In the genomic region with DNA sequence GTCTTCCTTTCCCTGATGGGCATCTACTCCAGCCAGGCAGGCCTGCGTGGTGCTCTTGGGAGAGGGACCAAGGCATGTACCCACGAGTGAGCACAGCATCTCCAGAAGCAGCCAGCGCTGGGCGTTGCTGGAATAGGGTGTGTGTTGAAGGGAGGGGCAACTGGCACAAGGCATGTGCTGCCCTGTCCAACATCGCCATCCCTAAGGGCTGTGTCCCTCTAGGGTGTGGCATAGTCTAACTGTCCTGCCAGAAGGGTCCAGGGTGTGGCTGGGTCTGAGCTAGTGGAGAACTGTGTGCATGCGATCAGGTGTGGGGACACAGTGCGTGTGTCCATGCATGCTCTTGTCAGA, we compare ENCODE assay signal across 14 cellular contexts. TPM values are rescaled to one million over a fixed set of nuclear protein-coding genes. Genes with fewer than 3 reads are reported as not detected.
DNase-seq lines count a peak whose midpoint lies in the region; ATAC-seq, FAIRE-seq and TF ChIP-seq lines count a peak whose summit lies in the region.
"Had no signal": no experiment of that assay in that cellular context is flagged by ENCODE, and none has a peak within 500 bp of the region (broad histone marks: within the 10 kb centered on the region; RNA-seq: fewer than 3 reads in every experiment).

No MANE protein-coding gene starts in this region.

- no peak overlapping the region for H2BK20ac ChIP-seq in IMR-90 (ENCODE audit: low read depth, low read length)

- no peak overlapping the region for H4K91ac ChIP-seq in IMR-90 (ENCODE audit: insufficient read depth, low read depth, low read length)

- POLR2A ChIA-PET in A549 (lab: Yijun Ruan, JAX): no interaction called here
- POLR2A ChIA-PET in IMR-90 (lab: Charles Lee; ENCODE audit: unreplicated experiment): no interaction called here

- in situ Hi-C loops in IMR-90 (cut with MboI; ENCODE audit: low sequenced_read_pairs): no loop called here
- in situ Hi-C loops in GM13976 (cut with MboI; ENCODE audit: low sequenced_read_pairs, unreplicated experiment): no loop called here
- in situ Hi-C loops in mammary epithelial cell (cut with MboI; ENCODE audit: low sequenced_read_pairs in 2 of 2): no loop called here
- in situ Hi-C loops in GM13977 (cut with MboI; ENCODE audit: low pct_unique_long_range_greater_than_20kb, low sequenced_read_pairs, unreplicated experiment): no loop called here

- no peak overlapping the region for H2BK5ac ChIP-seq in IMR-90 (ENCODE audit: low read depth, low read length, poor library complexity, severe bottlenecking)

- H3K36me3 Mint-ChIP-seq in endodermal cell (ENCODE audit: low read depth): peaks cover 31% of the 10 kb centered on the region
- peaks cover 30% of the 10 kb centered on the region for H3K36me3 Mint-ChIP-seq in nephron progenitor cell (ENCODE audit: low read depth)

- H3K14ac ChIP-seq in IMR-90 (replicated peaks; ENCODE audit: low read depth, low read length): no peak overlapping the region

- H3K36me3 ChIP-seq in IMR-90 (ENCODE audit: control insufficient read depth, insufficient read depth, low read length) (peaks cover 5% of the 10 kb centered on the region), endodermal cell (ENCODE audit: control insufficient read depth, insufficient read depth, low read length) (peaks cover 36% of the 10 kb centered on the region), mammary epithelial cell (ENCODE audit: insufficient read depth, low read length) (no peaks in the 10 kb centered on the region)

- no peaks in the 10 kb centered on the region for H3K9me3 Mint-ChIP-seq in endodermal cell
- no peaks in the 10 kb centered on the region for H3K9me3 Mint-ChIP-seq in nephron progenitor cell

- H3K27me3 Mint-ChIP-seq in endodermal cell (ENCODE audit: insufficient read depth) (peaks cover 4% of the 10 kb centered on the region), nephron progenitor cell (ENCODE audit: low read depth, poor library complexity) (peaks cover 13% of the 10 kb centered on the region)

- no peaks in the 10 kb centered on the region for H3K27me3 ChIP-seq in IMR-90 (ENCODE audit: control insufficient read depth, insufficient read depth, low read length)
- H3K27me3 ChIP-seq in endodermal cell (ENCODE audit: control insufficient read depth, insufficient read depth, low read length, poor library complexity, severe bottlenecking): no peaks in the 10 kb centered on the region
- no peaks in the 10 kb centered on the region for H3K27me3 ChIP-seq in mammary epithelial cell (ENCODE audit: insufficient read depth, low read length)

- peak overlapping the region; percentile 47 for H3K4me2 ChIP-seq in A549
- no peak overlapping the region for H3K4me2 ChIP-seq in IMR-90 (ENCODE audit: low read depth, low read length)
- no peak overlapping the region for H3K4me2 ChIP-seq in mammary epithelial cell (ENCODE audit: insufficient read depth, low read depth, low read length)

- WGBS in A549 (ENCODE audit: missing lambda C conversion rate): 35% methylated on average over 5 of the region's 7 CpGs
- WGBS in IMR-90 (ENCODE audit: extremely low coverage in 2 of 2, insufficient read length in 1 of 2), 2 experiments: 75% methylated on average over 3 of the region's 7 CpGs; no CpG with 5 or more reads in 1 of the 2 experiments
- WGBS in endodermal cell (ENCODE audit: insufficient coverage in 1 of 2, insufficient read length in 1 of 2), 2 experiments: 89 to 97% methylated on average over 5 to 7 of the region's 7 CpGs
- 0% methylated on average over 1 of the region's 7 CpGs for whole genome bisulfite sequencing in mammary epithelial cell (ENCODE audit: low coverage, missing lambda C conversion rate)

- H3K4me1 Mint-ChIP-seq in endodermal cell (peaks cover 8% of the 10 kb centered on the region), nephron progenitor cell (peaks cover 36% of the 10 kb centered on the region)

- no peak for TF ChIP-seq RAD21 in A549 (conservative IDR thresholded peaks at IDR 0.05 in 1 of 2, IDR thresholded peaks at IDR 0.05 in 1 of 2)
- no peak for TF ChIP-seq RAD21 in IMR-90 (IDR thresholded peaks at IDR 0.05; ENCODE audit: low read length)

- H3K4me1 ChIP-seq in A549 (peaks cover 18% of the 10 kb centered on the region), IMR-90 (ENCODE audit: control insufficient read depth, insufficient read depth, low read length) (peaks cover 15% of the 10 kb centered on the region), endodermal cell (ENCODE audit: control insufficient read depth, insufficient read depth, low read length) (no peaks in the 10 kb centered on the region), mammary epithelial cell (ENCODE audit: insufficient read depth, low read length) (peaks cover 14% of the 10 kb centered on the region)

- H3K4me3 Mint-ChIP-seq in endodermal cell (no peak overlapping the region), nephron progenitor cell (peak overlapping the region; percentile 74)

- intact Hi-C loops in IMR-90 (cut with micrococcal nuclease): loop anchor here (5.0 kb wide), 1 partner anchor 54 kb away; no protein-coding TSS in a partner anchor
- intact Hi-C loops in mammary epithelial cell (cut with micrococcal nuclease): loop anchor here (10.0 kb wide), 1 partner anchor 247 kb away; the partner anchor contains the start of gene WIZ

- H2AFZ ChIP-seq in IMR-90 (replicated peaks; ENCODE audit: low read length, poor library complexity) (no peak overlapping the region), mammary epithelial cell (ENCODE audit: low read depth, low read length) (no peak overlapping the region)

- H4K20me1 ChIP-seq in IMR-90 (ENCODE audit: insufficient read depth, low read length) (peaks cover 15% of the 10 kb centered on the region), mammary epithelial cell (ENCODE audit: insufficient read depth, low read length) (no peaks in the 10 kb centered on the region)

- no peak overlapping the region for H3K27ac ChIP-seq in A549
- no peak overlapping the region for H3K27ac ChIP-seq in IMR-90 (ENCODE audit: insufficient read depth, low read length)
- H3K27ac ChIP-seq in endodermal cell (ENCODE audit: low read depth, low read length): peak overlapping the region; percentile 44
- H3K27ac ChIP-seq in mammary epithelial cell (ENCODE audit: insufficient read depth, low read depth, low read length): no peak overlapping the region
- H3K27ac ChIP-seq: VCaP had no signal

- TF ChIP-seq POLR2A in A549 (IDR thresholded peaks at IDR 0.05; ENCODE audit: low read length) (no peak), IMR-90 (IDR thresholded peaks at IDR 0.05; ENCODE audit: low read depth, low read length) (no peak)

- H3K27ac Mint-ChIP-seq in endodermal cell (no peak overlapping the region), nephron progenitor cell (peak overlapping the region; percentile 90)

- ATAC-seq in A549 (peak; percentile 62 to 67; a peak in 5 of 6 replicates), IMR-90 (ENCODE audit: low read depth) (no peak)

- no peak overlapping the region for H4K8ac ChIP-seq in IMR-90 (ENCODE audit: low read depth in 2 of 2, low read length in 2 of 2)

- no peak overlapping the region for H4K5ac ChIP-seq in IMR-90 (ENCODE audit: low read depth, low read length)

- H2AK9ac ChIP-seq in IMR-90 (replicated peaks; ENCODE audit: low read depth, low read length, poor library complexity): peak overlapping the region; percentile 9

- H3K9me3 ChIP-seq in A549 (no peaks in the 10 kb centered on the region), IMR-90 (ENCODE audit: control insufficient read depth, insufficient read depth, low read length) (no peaks in the 10 kb centered on the region), endodermal cell (ENCODE audit: control insufficient read depth, low read length) (no peaks in the 10 kb centered on the region), mammary epithelial cell (replicated peaks; ENCODE audit: insufficient read depth, low read length) (no peaks in the 10 kb centered on the region)

- CTCF ChIA-PET in A549 (lab: Yijun Ruan, JAX) (interaction anchor here (1.0 to 1.6 kb wide), 3 partner anchors 21 to 62 kb away, joined by 3 to 7 read pairs (median 4); no protein-coding TSS in a partner anchor), IMR-90 (lab: Yijun Ruan, JAX) (no interaction called here), mammary epithelial cell (lab: Charles Lee; ENCODE audit: low non-redundant PET) (no interaction called here)

- H2AK5ac ChIP-seq in IMR-90 (ENCODE audit: low read depth, low read length): no peak overlapping the region; the same call in 1 of the 2 replicates

- no peak overlapping the region for H3K4ac ChIP-seq in IMR-90 (ENCODE audit: low read depth, low read length)

- H3K79me2 ChIP-seq in mammary epithelial cell (ENCODE audit: insufficient read depth, low read length): no peaks in the 10 kb centered on the region

- no peak for TF ChIP-seq EP300 in A549 (IDR thresholded peaks at IDR 0.05)

- H3K79me1 ChIP-seq in IMR-90 (ENCODE audit: low read depth in 1 of 2, low read length in 2 of 2): peaks cover 15 to 48% of the 10 kb centered on the region in 2 experiments

- peaks cover 11% of the 10 kb centered on the region for H3K9me1 ChIP-seq in IMR-90 (ENCODE audit: insufficient read depth, low read length)

- H3K4me3 ChIP-seq in A549: no peak overlapping the region
- no peak overlapping the region for H3K4me3 ChIP-seq in IMR-90 (ENCODE audit: insufficient read depth, low read depth, low read length)
- no peak overlapping the region for H3K4me3 ChIP-seq in endodermal cell (ENCODE audit: low read length)
- no peak overlapping the region for H3K4me3 ChIP-seq in mammary epithelial cell (replicated peaks in 1 of 3; ENCODE audit: insufficient read depth in 1 of 3, low read depth in 2 of 3, low read length in 3 of 3)

- H3K23ac ChIP-seq in IMR-90 (ENCODE audit: low read depth, low read length): no peak overlapping the region

- TF ChIP-seq CTCF in A549 (IDR thresholded peaks at IDR 0.05): no peak
- TF ChIP-seq CTCF in IMR-90 (conservative IDR thresholded peaks at IDR 0.05; ENCODE audit: low read depth, low read length): no peak
- TF ChIP-seq CTCF in endodermal cell (conservative IDR thresholded peaks at IDR 0.05): no peak
- TF ChIP-seq CTCF in nephron progenitor cell (IDR thresholded peaks at IDR 0.05): no peak
- TF ChIP-seq CTCF in GM13976 (IDR thresholded peaks at IDR 0.05; ENCODE audit: borderline replicate concordance, control extremely low read depth, extremely low read depth, insufficient read depth, missing control alignments): no peak
- TF ChIP-seq CTCF in mammary epithelial cell (conservative IDR thresholded peaks at IDR 0.05 in 1 of 2, IDR thresholded peaks at IDR 0.05 in 1 of 2; ENCODE audit: extremely low read depth in 1 of 2, insufficient read depth in 1 of 2, low read depth in 1 of 2, low read length in 2 of 2): no peak
- no peak for TF ChIP-seq CTCF in GM13977 (IDR thresholded peaks at IDR 0.05; ENCODE audit: extremely low read depth, insufficient read depth, missing control alignments)

- DNase-seq in A549 (ENCODE audit: low read depth in 1 of 2, low spot score in 1 of 2) (peak in 1 of 2 experiments; percentile 42), IMR-90 (no peak), endodermal cell (no peak), nephron progenitor cell (no peak), GM13976 (ENCODE audit: low spot score) (no peak), NCI-H2196 treated with DMSO at 0.1 percent for 48 hours (lab: John Stamatoyannopoulos, UW; ENCODE audit: unreplicated experiment) (no peak), mammary epithelial cell (no peak), GM13977 (ENCODE audit: low spot score) (no peak)
- DNase-seq: amniotic stem cell, NCI-H524, nucleus accumbens had no signal

- no TSS peak for BruUV-seq in IMR-90 (replicated peaks; lab: Mats Ljungman, UMichigan)
- no TSS peak for BruUV-seq in mammary epithelial cell (replicated peaks; lab: Mats Ljungman, UMichigan)

- dilution Hi-C loops in IMR-90 (cut with HindIII; ENCODE audit: low sequenced_read_pairs, unreplicated experiment) (no loop called here), mammary epithelial cell (cut with HindIII; ENCODE audit: low sequenced_read_pairs) (no loop called here)

- H2BK15ac ChIP-seq in IMR-90 (ENCODE audit: low read depth, low read length): no peak overlapping the region

- H3K9ac ChIP-seq in IMR-90 (ENCODE audit: low read depth, low read length) (no peak overlapping the region), endodermal cell (ENCODE audit: extremely low read depth, low read length, poor library complexity, severe bottlenecking) (no peak overlapping the region), mammary epithelial cell (ENCODE audit: insufficient read depth, low read length) (no peak overlapping the region)

- H3K56ac ChIP-seq in IMR-90 (ENCODE audit: extremely low read depth, insufficient read depth, low read length): no peak overlapping the region

- no peak for FAIRE-seq in A549 (lab: Jason Lieb, UNC)
- FAIRE-seq: frontal cortex had no signal

- no peak overlapping the region for H2BK120ac ChIP-seq in IMR-90 (ENCODE audit: low read depth, low read length)

- H3K18ac ChIP-seq in IMR-90 (ENCODE audit: low read depth, low read length): no peak overlapping the region

RNA-seq across cellular contexts. Expression of gene NOTCH3, which starts 2.8 kb away (rescaled TPM):
- polyA plus RNA-seq in A549 (2011; rRNA removed) (14.7 and 21.3 TPM in 2 replicates), A549 (2017; fragmentation: RNase III; extraction: RNeasy Plus Mini Kit Qiagen cat#74134 plus additional on column Dnase treatment) (6.4 to 9.5 TPM (median 6.9 TPM) in 3 replicates), IMR-90 (2012; rRNA removed) (25.1 and 29.6 TPM in 2 replicates), mammary epithelial cell (7.3 TPM)
- 10.3 and 14.2 TPM in 2 replicates for polyA plus RNA-seq in A549 (2012; cell fraction: cytosol; rRNA removed)
- 21.9 and 40.9 TPM in 2 replicates for polyA plus RNA-seq in A549 (2012; cell fraction: nucleus; rRNA removed)
- polyA minus RNA-seq in A549 (2011; rRNA and poly(A)+ RNA removed): 46.6 and 49.9 TPM in 2 replicates
- total RNA-seq in IMR-90 (2012; rRNA removed) (5.9 and 7.2 TPM in 2 replicates), endodermal cell (100 to 1,000 TPM; 140 to 171 TPM), mammary epithelial cell (10 to 100 TPM; 15.1 to 44.7 TPM)
- 17.9 and 34.4 TPM in 2 replicates for polyA plus RNA-seq in IMR-90 (2012; cell fraction: cytosol; rRNA removed)
- 19.2 and 47.3 TPM in 2 replicates for polyA plus RNA-seq in IMR-90 (2012; cell fraction: nucleus; rRNA removed; ENCODE audit: low replicate concordance)
- polyA plus RNA-seq in endodermal cell (2013, experiment 1 of 2): 176 TPM
- polyA plus RNA-seq in endodermal cell (2013, experiment 2 of 2): 186 TPM
- polyA minus RNA-seq in mammary epithelial cell: 50.0 TPM

RNA-seq across cellular contexts. Expression of gene EPHX3, which starts 34.3 kb away (rescaled TPM):
- polyA plus RNA-seq in A549 (2011; rRNA removed) (0.12 and 0.29 TPM in 2 replicates), A549 (2017; fragmentation: RNase III; extraction: RNeasy Plus Mini Kit Qiagen cat#74134 plus additional on column Dnase treatment) (0.05 to 0.08 TPM (median 0.08 TPM) in 3 replicates), IMR-90 (2012; rRNA removed) (0.12 and 0.16 TPM in 2 replicates), mammary epithelial cell (0.06 TPM)
- polyA plus RNA-seq in A549 (2012; cell fraction: cytosol; rRNA removed): 0.21 and 0.22 TPM in 2 replicates
- polyA plus RNA-seq in A549 (2012; cell fraction: nucleus; rRNA removed): 1.5 and 1.7 TPM in 2 replicates
- polyA minus RNA-seq in A549 (2011; rRNA and poly(A)+ RNA removed): 0.29 and 0.91 TPM in 2 replicates
- total RNA-seq in IMR-90 (2012; rRNA removed) (0.18 TPM in 1 of 2 replicates, not detected in the other), endodermal cell (10 to 100 TPM; 14.5 to 18.7 TPM), mammary epithelial cell (under 1 TPM; 0.17 to 0.47 TPM)
- polyA plus RNA-seq in IMR-90 (2012; cell fraction: cytosol; rRNA removed): 0.08 and 0.09 TPM in 2 replicates
- polyA plus RNA-seq in IMR-90 (2012; cell fraction: nucleus; rRNA removed; ENCODE audit: low replicate concordance): 0.78 and 1.2 TPM in 2 replicates
- polyA plus RNA-seq in endodermal cell (2013, experiment 1 of 2): 5.4 TPM
- polyA plus RNA-seq in endodermal cell (2013, experiment 2 of 2): 4.5 TPM
- polyA minus RNA-seq in mammary epithelial cell: not detected
- total RNA-seq: HT-29 had no signal

Comparison
In these comparisons a context has a peak if more than half of its experiments do, and no peak if none do; other contexts are left out.
1. RNA of gene EPHX3, which starts 34.3 kb away (total RNA-seq): 14.5 to 18.7 TPM in endodermal cell; 0.17 to 0.47 TPM in mammary epithelial cell and 0.18 TPM in IMR-90; every median in the first group is over 10 times any median in the second.